ENCODE assay signal across 18 cellular contexts in the genomic region with DNA sequence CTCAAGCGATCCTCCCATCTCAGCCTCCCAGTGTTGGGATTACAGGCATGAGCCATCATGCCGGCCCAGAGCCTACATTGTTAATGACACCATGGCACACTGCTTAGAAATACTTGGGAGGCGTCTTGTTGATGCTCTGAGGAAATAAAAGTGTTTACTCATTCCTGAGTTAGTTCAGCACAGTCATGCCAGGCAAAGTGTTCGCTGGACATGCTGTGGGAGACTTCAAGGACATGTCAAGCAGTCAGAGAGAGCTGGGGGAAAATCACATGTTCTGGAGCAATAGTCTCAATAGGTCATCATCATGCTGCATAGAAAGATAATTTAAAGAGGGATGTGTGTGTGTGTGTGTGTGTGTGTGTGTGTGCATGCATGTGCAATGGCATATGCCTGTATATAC. TPM values are rescaled to one million over a fixed set of nuclear protein-coding genes. Genes with fewer than 3 reads are reported as not detected.
DNase-seq lines count a peak whose midpoint lies in the region; ATAC-seq lines count a peak whose summit lies in the region.
"Had no signal": no experiment of that assay in that cellular context is flagged by ENCODE, and none has a peak within 500 bp of the region (broad histone marks: within the 10 kb centered on the region; RNA-seq: fewer than 3 reads in every experiment).

No MANE protein-coding gene starts in this region.

- ATAC-seq in GM21526 (IDR thresholded peaks at IDR 0.05; ENCODE audit: low FRiP score, unreplicated experiment) (no peak), HG03196 (IDR thresholded peaks at IDR 0.05; ENCODE audit: unreplicated experiment) (no peak)
- ATAC-seq in activated T-cell treated with anti-CD3 and anti-CD28 coated beads, Interleukin-2, amount 50 U/mL, for 4 hours, result no peak
- ATAC-seq: activated CD4-positive, alpha-beta T cell treated with anti-CD3 and anti-CD28 coated beads for 36 hours; left lung; naive thymus-derived CD8-positive, alpha-beta T cell had no signal

- WGBS in mesodermal cell (ENCODE audit: insufficient coverage in 2 of 2), 2 experiments, result 70 to 82% methylated on average over 3 to 4 of the region's 4 CpGs

- DNase-seq in AG08395 (ENCODE audit: low spot score) (peak; percentile 8), MG63 (peak; percentile 5), fibroblast of gingiva (ENCODE audit: low read depth) (peak; percentile 63), NCI-H1694 treated with DMSO at 0.1 percent for 48 hours (lab: John Stamatoyannopoulos, UW) (no peak)
- no peak for DNase-seq in activated T-cell treated with anti-CD3 and anti-CD28 coated beads, Interleukin-2, amount 50 U/mL, for 4 hours
- DNase-seq: activated CD4-positive, alpha-beta T cell treated with anti-CD3 and anti-CD28 coated beads for 36 hours; activated T-cell treated with anti-CD3 and anti-CD28 coated beads, Interleukin-2, amount 50 U/mL, for 1 hour; amniotic stem cell; colonic mucosa; left lung; naive thymus-derived CD8-positive, alpha-beta T cell; stimulated activated CD4-positive, alpha-beta T cell treated with anti-CD3 and anti-CD28 coated beads, Interleukin-2, amount 100 ng/mL, for 48 hours; stimulated activated CD8-positive, alpha-beta memory T cell treated with anti-CD3 and anti-CD28 coated beads, Interleukin-4, amount 100 ng/mL, for 48 hours; T-helper 2 cell had no signal

- H3K36me3 ChIP-seq in MG63 (0 out of 2 replicates have a peak, but pooled peaks cover 2% of the 10 kb centered on the region), mesodermal cell (ENCODE audit: control insufficient read depth, insufficient read depth, low read length) (no peaks in the 10 kb centered on the region)
- H3K36me3 ChIP-seq: colonic mucosa, left lung had no signal

- peak overlapping the region; percentile 10 for H3K27ac ChIP-seq in mesodermal cell (ENCODE audit: low read depth, low read length, severe bottlenecking)
- H3K27ac ChIP-seq: colonic mucosa, left lung, thoracic aorta had no signal

- H3K9me3 Mint-ChIP-seq in activated T-cell treated with anti-CD3 and anti-CD28 coated beads, Interleukin-2, amount 50 U/mL, for 4 hours, result no peaks in the 10 kb centered on the region
- H3K9me3 Mint-ChIP-seq: naive thymus-derived CD8-positive, alpha-beta T cell had no signal

- H3K9me3 ChIP-seq in MG63, result no peaks in the 10 kb centered on the region
- no peaks in the 10 kb centered on the region for H3K9me3 ChIP-seq in mesodermal cell (ENCODE audit: control insufficient read depth, low read length)
- H3K9me3 ChIP-seq: colonic mucosa, left lung, thoracic aorta had no signal

- H3K4me1 Mint-ChIP-seq in activated T-cell treated with anti-CD3 and anti-CD28 coated beads, Interleukin-2, amount 50 U/mL, for 4 hours (ENCODE audit: low read depth), result no peaks in the 10 kb centered on the region
- H3K4me1 Mint-ChIP-seq: activated CD4-positive, alpha-beta T cell treated with anti-CD3 and anti-CD28 coated beads for 36 hours; naive thymus-derived CD8-positive, alpha-beta T cell had no signal

- peaks cover 5% of the 10 kb centered on the region for H3K4me1 ChIP-seq in mesodermal cell (ENCODE audit: control insufficient read depth, insufficient read depth, low read length, poor library complexity, severe bottlenecking)
- H3K4me1 ChIP-seq: colonic mucosa, left lung had no signal

- no peaks in the 10 kb centered on the region for H3K36me3 Mint-ChIP-seq in activated T-cell treated with anti-CD3 and anti-CD28 coated beads, Interleukin-2, amount 50 U/mL, for 4 hours (ENCODE audit: insufficient read depth)
- H3K36me3 Mint-ChIP-seq: naive thymus-derived CD8-positive, alpha-beta T cell had no signal

- peaks cover 3% of the 10 kb centered on the region for H3K27me3 Mint-ChIP-seq in activated T-cell treated with anti-CD3 and anti-CD28 coated beads, Interleukin-2, amount 50 U/mL, for 4 hours (ENCODE audit: low read depth)
- H3K27me3 Mint-ChIP-seq: activated CD4-positive, alpha-beta T cell treated with anti-CD3 and anti-CD28 coated beads for 36 hours had no signal

- H3K4me3 ChIP-seq in MG63, result no peak overlapping the region
- no peak overlapping the region for H3K4me3 ChIP-seq in mesodermal cell (ENCODE audit: extremely low read depth, insufficient read depth, low read length, poor library complexity, severe bottlenecking)
- H3K4me3 ChIP-seq: colonic mucosa, left lung, thoracic aorta had no signal

- H3K27me3 ChIP-seq in MG63, result no peaks in the 10 kb centered on the region
- H3K27me3 ChIP-seq: colonic mucosa, left lung had no signal

- H3K4me3 Mint-ChIP-seq in activated T-cell treated with anti-CD3 and anti-CD28 coated beads, Interleukin-2, amount 50 U/mL, for 4 hours, result no peak overlapping the region
- H3K4me3 Mint-ChIP-seq: activated CD4-positive, alpha-beta T cell treated with anti-CD3 and anti-CD28 coated beads for 36 hours; naive thymus-derived CD8-positive, alpha-beta T cell had no signal

RNA-seq across cellular contexts. Expression of gene TTC23, which starts 37.5 kb away (rescaled TPM):
- 6.7 and 12.2 TPM in 2 replicates for total RNA-seq in MG63 (2014; rRNA removed; shearing (Covaris generic); ENCODE audit: low replicate concordance)
- 24.0 TPM for polyA plus RNA-seq in mesodermal cell (2013, experiment 1 of 2)
- 28.2 TPM for polyA plus RNA-seq in mesodermal cell (2013, experiment 2 of 2)
- 1 to 10 TPM; 1.1 to 3.0 (median 1.6) TPM for total RNA-seq in activated T-cell treated with anti-CD3 and anti-CD28 coated beads, Interleukin-2, amount 50 U/mL, for 4 hours

RNA-seq across cellular contexts. Expression of gene LRRC28, which starts 39.4 kb away (rescaled TPM):
- 14.3 and 32.9 TPM in 2 replicates for total RNA-seq in MG63 (2014; rRNA removed; shearing (Covaris generic); ENCODE audit: low replicate concordance)
- 33.5 TPM for polyA plus RNA-seq in mesodermal cell (2013, experiment 1 of 2)
- 29.2 TPM for polyA plus RNA-seq in mesodermal cell (2013, experiment 2 of 2)
- total RNA-seq in activated T-cell treated with anti-CD3 and anti-CD28 coated beads, Interleukin-2, amount 50 U/mL, for 4 hours, result 10 to 100 TPM in 1 of 3 donors, 1 to 10 TPM in 2; 8.6 to 11.3 (median 9.4) TPM

Comparison
In these comparisons a context has a peak if more than half of its experiments do, and no peak if none do; other contexts are left out.
1. DNase-seq: peak in AG08395 (single experiment), MG63 (single experiment) and fibroblast of gingiva (single experiment); none in NCI-H1694 treated with DMSO at 0.1 percent for 48 hours (single experiment) and activated T-cell treated with anti-CD3 and anti-CD28 coated beads, Interleukin-2, amount 50 U/mL, for 4 hours (single experiment).